Comparison of ENCODE assay signal across 1 cellular context in genomic region chr13:45433381-45433790, GRCh38.
TF ChIP-seq lines count a peak whose summit lies in the region.

No MANE protein-coding gene starts in this region.

TF ChIP-seq in GM23338, 12 proteins besides CTCF, POLR2A, EP300 and RAD21 (continued from another document):
- TF ChIP-seq, protein P1, sequence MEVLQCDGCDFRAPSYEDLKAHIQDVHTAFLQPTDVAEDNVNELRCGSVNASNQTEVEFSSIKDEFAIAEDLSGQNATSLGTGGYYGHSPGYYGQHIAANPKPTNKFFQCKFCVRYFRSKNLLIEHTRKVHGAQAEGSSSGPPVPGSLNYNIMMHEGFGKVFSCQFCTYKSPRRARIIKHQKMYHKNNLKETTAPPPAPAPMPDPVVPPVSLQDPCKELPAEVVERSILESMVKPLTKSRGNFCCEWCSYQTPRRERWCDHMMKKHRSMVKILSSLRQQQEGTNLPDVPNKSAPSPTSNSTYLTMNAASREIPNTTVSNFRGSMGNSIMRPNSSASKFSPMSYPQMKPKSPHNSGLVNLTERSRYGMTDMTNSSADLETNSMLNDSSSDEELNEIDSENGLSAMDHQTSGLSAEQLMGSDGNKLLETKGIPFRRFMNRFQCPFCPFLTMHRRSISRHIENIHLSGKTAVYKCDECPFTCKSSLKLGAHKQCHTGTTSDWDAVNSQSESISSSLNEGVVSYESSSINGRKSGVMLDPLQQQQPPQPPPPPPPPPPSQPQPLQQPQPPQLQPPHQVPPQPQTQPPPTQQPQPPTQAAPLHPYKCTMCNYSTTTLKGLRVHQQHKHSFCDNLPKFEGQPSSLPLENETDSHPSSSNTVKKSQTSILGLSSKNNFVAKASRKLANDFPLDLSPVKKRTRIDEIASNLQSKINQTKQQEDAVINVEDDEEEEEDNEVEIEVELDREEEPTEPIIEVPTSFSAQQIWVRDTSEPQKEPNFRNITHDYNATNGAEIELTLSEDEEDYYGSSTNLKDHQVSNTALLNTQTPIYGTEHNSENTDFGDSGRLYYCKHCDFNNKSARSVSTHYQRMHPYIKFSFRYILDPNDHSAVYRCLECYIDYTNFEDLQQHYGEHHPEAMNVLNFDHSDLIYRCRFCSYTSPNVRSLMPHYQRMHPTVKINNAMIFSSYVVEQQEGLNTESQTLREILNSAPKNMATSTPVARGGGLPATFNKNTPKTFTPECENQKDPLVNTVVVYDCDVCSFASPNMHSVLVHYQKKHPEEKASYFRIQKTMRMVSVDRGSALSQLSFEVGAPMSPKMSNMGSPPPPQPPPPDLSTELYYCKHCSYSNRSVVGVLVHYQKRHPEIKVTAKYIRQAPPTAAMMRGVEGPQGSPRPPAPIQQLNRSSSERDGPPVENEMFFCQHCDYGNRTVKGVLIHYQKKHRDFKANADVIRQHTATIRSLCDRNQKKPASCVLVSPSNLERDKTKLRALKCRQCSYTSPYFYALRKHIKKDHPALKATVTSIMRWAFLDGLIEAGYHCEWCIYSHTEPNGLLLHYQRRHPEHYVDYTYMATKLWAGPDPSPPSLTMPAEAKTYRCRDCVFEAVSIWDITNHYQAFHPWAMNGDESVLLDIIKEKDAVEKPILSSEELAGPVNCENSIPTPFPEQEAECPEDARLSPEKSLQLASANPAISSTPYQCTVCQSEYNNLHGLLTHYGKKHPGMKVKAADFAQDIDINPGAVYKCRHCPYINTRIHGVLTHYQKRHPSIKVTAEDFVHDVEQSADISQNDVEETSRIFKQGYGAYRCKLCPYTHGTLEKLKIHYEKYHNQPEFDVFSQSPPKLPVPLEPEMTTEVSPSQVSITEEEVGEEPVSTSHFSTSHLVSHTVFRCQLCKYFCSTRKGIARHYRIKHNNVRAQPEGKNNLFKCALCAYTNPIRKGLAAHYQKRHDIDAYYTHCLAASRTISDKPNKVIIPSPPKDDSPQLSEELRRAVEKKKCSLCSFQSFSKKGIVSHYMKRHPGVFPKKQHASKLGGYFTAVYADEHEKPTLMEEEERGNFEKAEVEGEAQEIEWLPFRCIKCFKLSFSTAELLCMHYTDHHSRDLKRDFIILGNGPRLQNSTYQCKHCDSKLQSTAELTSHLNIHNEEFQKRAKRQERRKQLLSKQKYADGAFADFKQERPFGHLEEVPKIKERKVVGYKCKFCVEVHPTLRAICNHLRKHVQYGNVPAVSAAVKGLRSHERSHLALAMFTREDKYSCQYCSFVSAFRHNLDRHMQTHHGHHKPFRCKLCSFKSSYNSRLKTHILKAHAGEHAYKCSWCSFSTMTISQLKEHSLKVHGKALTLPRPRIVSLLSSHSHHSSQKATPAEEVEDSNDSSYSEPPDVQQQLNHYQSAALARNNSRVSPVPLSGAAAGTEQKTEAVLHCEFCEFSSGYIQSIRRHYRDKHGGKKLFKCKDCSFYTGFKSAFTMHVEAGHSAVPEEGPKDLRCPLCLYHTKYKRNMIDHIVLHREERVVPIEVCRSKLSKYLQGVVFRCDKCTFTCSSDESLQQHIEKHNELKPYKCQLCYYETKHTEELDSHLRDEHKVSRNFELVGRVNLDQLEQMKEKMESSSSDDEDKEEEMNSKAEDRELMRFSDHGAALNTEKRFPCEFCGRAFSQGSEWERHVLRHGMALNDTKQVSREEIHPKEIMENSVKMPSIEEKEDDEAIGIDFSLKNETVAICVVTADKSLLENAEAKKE (CRISPR knock-in tag; IDR thresholded peaks at IDR 0.05) = no peak
